In the genomic region with DNA sequence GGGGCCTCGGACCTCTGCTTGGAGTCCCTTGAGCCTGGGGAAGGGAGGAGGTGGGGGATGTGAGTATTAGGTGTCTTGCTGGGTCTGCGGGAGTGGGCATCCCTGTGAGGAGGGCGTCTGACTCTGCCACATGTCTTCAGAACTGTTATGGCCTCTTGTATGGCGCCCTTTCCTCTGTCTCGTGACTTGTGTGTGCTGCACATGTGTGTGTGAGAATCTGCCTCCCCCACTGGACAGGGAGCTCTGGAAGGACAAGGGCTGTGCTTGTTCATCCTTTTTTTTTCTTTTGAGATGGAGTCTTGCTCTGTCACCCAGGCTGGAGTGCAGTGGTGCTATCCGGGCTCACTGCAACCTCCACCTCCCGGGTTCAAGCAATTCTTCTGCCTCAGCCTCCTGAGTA, we compare ENCODE assay signal across 21 cellular contexts. TPM values are rescaled to one million over a fixed set of nuclear protein-coding genes. Genes with fewer than 3 reads are reported as not detected.
DNase-seq lines count a peak whose midpoint lies in the region; ATAC-seq, FAIRE-seq and TF ChIP-seq lines count a peak whose summit lies in the region.
"Had no signal": no experiment of that assay in that cellular context is flagged by ENCODE, and none has a peak within 500 bp of the region (broad histone marks: within the 10 kb centered on the region; RNA-seq: fewer than 3 reads in every experiment).

No MANE protein-coding gene starts in this region.

- peak; percentile 9 for DNase-seq in GM13977 (ENCODE audit: low spot score)
- DNase-seq in RWPE1 (ENCODE audit: low spot score): no peak
- peak; percentile 24 to 35 for DNase-seq in frontal cortex (ENCODE audit: low spot score in 2 of 2)
- DNase-seq in spleen: no peak
- DNase-seq in CD4-positive, alpha-beta memory T cell: no peak
- no peak for DNase-seq in smooth muscle cell (lab: John Stamatoyannopoulos, UW; ENCODE audit: unreplicated experiment)
- DNase-seq: COR-L47; EL; NCI-H1436; NCI-H2029; NCI-H2171 treated with DMSO at 0.1 percent for 48 hours; NCI-H446 treated with DMSO at 0.1 percent for 48 hours; NK-92 treated with Interleukin-12 subunit alpha and Interleukin-12 subunit beta, amount 100 ng/mL, for 24 hours; OCI-M1; RPMI8226; SJCRH30 had no signal

- in situ Hi-C loops in GM13977 (cut with MboI; ENCODE audit: low pct_unique_long_range_greater_than_20kb, low sequenced_read_pairs, unreplicated experiment): no loop called here

- H3K4me3 Mint-ChIP-seq in CD4-positive, alpha-beta memory T cell: no peak overlapping the region
- H3K4me3 Mint-ChIP-seq: CD14-positive monocyte had no signal

- H3K4me1 ChIP-seq in spleen (peaks cover 8 to 97% (median 66%) of the 10 kb centered on the region in 6 donors), smooth muscle cell (ENCODE audit: low read depth) (peaks cover 4% of the 10 kb centered on the region)
- H3K4me1 ChIP-seq in CD4-positive, alpha-beta memory T cell (ENCODE audit: insufficient read depth, low read length): no peaks in the 10 kb centered on the region
- H3K4me1 ChIP-seq: HAP-1 had no signal

- H3K36me3 Mint-ChIP-seq in CD4-positive, alpha-beta memory T cell: no peaks in the 10 kb centered on the region

- TF ChIP-seq POLR2A in spleen (IDR thresholded peaks at IDR 0.05): no peak

- no peaks in the 10 kb centered on the region for H3K9me3 ChIP-seq in spleen
- H3K9me3 ChIP-seq in CD4-positive, alpha-beta memory T cell (ENCODE audit: control insufficient read depth in 1 of 2, low read length in 2 of 2): no peaks in the 10 kb centered on the region
- H3K9me3 ChIP-seq in smooth muscle cell (replicated peaks; ENCODE audit: low read depth): no peaks in the 10 kb centered on the region
- H3K9me3 ChIP-seq: HAP-1, SJCRH30 had no signal

- H3K9ac ChIP-seq in smooth muscle cell (ENCODE audit: low read depth): no peak overlapping the region
- H3K9ac ChIP-seq: KMS-11 had no signal

- H3K4me3 ChIP-seq in spleen: no peak overlapping the region
- no peak overlapping the region for H3K4me3 ChIP-seq in CD4-positive, alpha-beta memory T cell (ENCODE audit: low read length in 2 of 2)
- no peak overlapping the region for H3K4me3 ChIP-seq in smooth muscle cell
- H3K4me3 ChIP-seq: HAP-1, SJCRH30 had no signal

- H3K27ac Mint-ChIP-seq in CD4-positive, alpha-beta memory T cell: no peak overlapping the region

- H3K36me3 ChIP-seq in spleen (peaks cover 0 to 74% (median 11%) of the 10 kb centered on the region in 6 donors), smooth muscle cell (ENCODE audit: low read depth) (no peaks in the 10 kb centered on the region)
- no peaks in the 10 kb centered on the region for H3K36me3 ChIP-seq in CD4-positive, alpha-beta memory T cell (ENCODE audit: insufficient read depth, low read length)
- H3K36me3 ChIP-seq: HAP-1 had no signal

- POLR2A ChIA-PET in RWPE1 (lab: Yijun Ruan, JAX; ENCODE audit: low non-redundant PET): no interaction called here
- POLR2A ChIA-PET in CD4-positive, alpha-beta memory T cell (lab: Charles Lee; ENCODE audit: partially characterized antibody): no interaction called here

- H3K27ac ChIP-seq in RWPE1 (peak overlapping the region; percentile 93), spleen (peak overlapping the region in 5 of 8 donors; percentile 31 to 84 (median 56)), smooth muscle cell (ENCODE audit: low read depth) (no peak overlapping the region)
- H3K27ac ChIP-seq in CD4-positive, alpha-beta memory T cell (ENCODE audit: low read depth, low read length): no peak overlapping the region
- H3K27ac ChIP-seq: KMS-11, SJCRH30 had no signal

- H3K27me3 Mint-ChIP-seq in CD4-positive, alpha-beta memory T cell: peaks cover 8 to 17% of the 10 kb centered on the region in 2 donors

- peaks cover 27% of the 10 kb centered on the region for H3K79me2 ChIP-seq in smooth muscle cell (ENCODE audit: low read depth)

- ATAC-seq in GM19452 (IDR thresholded peaks at IDR 0.05; ENCODE audit: unreplicated experiment): no peak
- no peak for ATAC-seq in HG03135 (IDR thresholded peaks at IDR 0.05; ENCODE audit: unreplicated experiment)

- H3F3A ChIP-seq in smooth muscle cell (ENCODE audit: low read depth): no peaks in the 10 kb centered on the region

- WGBS in spleen, 5 donors: 77 to 95% (median 83%) methylated on average over 7 of the region's 7 CpGs
- WGBS in smooth muscle cell (ENCODE audit: low lambda C conversion rate): 94% methylated on average over 7 of the region's 7 CpGs

- H4K20me1 ChIP-seq in smooth muscle cell (ENCODE audit: low read depth): peaks cover 53% of the 10 kb centered on the region

- no peak for FAIRE-seq in frontal cortex (lab: Jason Lieb, UNC)

- no peak overlapping the region for H2AFZ ChIP-seq in smooth muscle cell (ENCODE audit: low read depth)

- CTCF ChIA-PET in RWPE1 (lab: Yijun Ruan, JAX): interaction anchor here (1.6 kb wide), 1 partner anchor 18 kb away, joined by 4 read pairs; no protein-coding TSS in a partner anchor
- CTCF ChIA-PET in CD4-positive, alpha-beta memory T cell (lab: Charles Lee; ENCODE audit: partially characterized antibody): no interaction called here

- H3K27me3 ChIP-seq in spleen (replicated peaks in 1 of 7): peaks cover 0 to 1% (median 0%) of the 10 kb centered on the region in 7 donors
- no peaks in the 10 kb centered on the region for H3K27me3 ChIP-seq in CD4-positive, alpha-beta memory T cell (ENCODE audit: insufficient read depth, low read length)
- H3K27me3 ChIP-seq in smooth muscle cell (ENCODE audit: low read depth): no peaks in the 10 kb centered on the region
- H3K27me3 ChIP-seq: SJCRH30 had no signal

- TF ChIP-seq CTCF in GM13977 (IDR thresholded peaks at IDR 0.05; ENCODE audit: extremely low read depth, insufficient read depth, missing control alignments) (no peak), RWPE1 (conservative IDR thresholded peaks at IDR 0.05; ENCODE audit: low read depth) (no peak), spleen (IDR thresholded peaks at IDR 0.05 in 8 of 11, conservative IDR thresholded peaks at IDR 0.05 in 3 of 11) (no peak), smooth muscle cell (IDR thresholded peaks at IDR 0.05; ENCODE audit: borderline replicate concordance, insufficient read depth, poor library complexity, severe bottlenecking) (no peak)

- H3K9me3 Mint-ChIP-seq in CD4-positive, alpha-beta memory T cell: peaks cover 0 to 2% (median 0%) of the 10 kb centered on the region in 8 donors
- H3K9me3 Mint-ChIP-seq: CD14-positive monocyte had no signal

- no peak overlapping the region for H3K4me2 ChIP-seq in smooth muscle cell
- H3K4me2 ChIP-seq: KMS-11 had no signal

- H3K4me1 Mint-ChIP-seq in CD4-positive, alpha-beta memory T cell: no peaks in the 10 kb centered on the region
- H3K4me1 Mint-ChIP-seq: CD14-positive monocyte had no signal

- intact Hi-C loops in spleen (cut with DNase I; ENCODE audit: low total_unique reads): no loop called here
- intact Hi-C loops in CD4-positive, alpha-beta memory T cell (cut with micrococcal nuclease): no loop called here

RNA-seq across cellular contexts. Expression of gene ARHGAP23, which starts 33.4 kb away (rescaled TPM):
- total RNA-seq in frontal cortex (31.4 TPM), spleen (100 to 1,000 TPM in 4 of 7 donors, 10 to 100 TPM in 3; 60.5 to 250 (median 109) TPM), smooth muscle cell (18.1 and 34.0 TPM in 2 replicates)
- polyA plus RNA-seq in spleen (10 to 100 TPM in 1 of 3 donors, 1 to 10 TPM in 2; 7.5 to 35.4 (median 9.0) TPM), smooth muscle cell (24.9 and 30.0 TPM in 2 replicates)
- total RNA-seq in CD4-positive, alpha-beta memory T cell: not detected
- polyA plus RNA-seq in CD4-positive, alpha-beta memory T cell: under 1 TPM; 0.04 to 0.23 TPM

Comparison
In these comparisons a context has a peak if more than half of its experiments do, and no peak if none do; other contexts are left out.
1. DNase-seq: peak in GM13977 (single experiment) and frontal cortex (2 of 2); none in RWPE1 (single experiment), spleen (single experiment), CD4-positive, alpha-beta memory T cell (0 of 5) and smooth muscle cell (single experiment).
2. H3K27ac ChIP-seq: peak in RWPE1 (single experiment) and spleen (5 of 8); none in CD4-positive, alpha-beta memory T cell (single experiment) and smooth muscle cell (single experiment).
3. RNA of gene ARHGAP23, which starts 33.4 kb away (total RNA-seq): 60.5 to 250 TPM in spleen, 18.1 to 34.0 TPM in smooth muscle cell and 31.4 TPM in frontal cortex (single experiment); not detected in CD4-positive, alpha-beta memory T cell; every median in the first group is over 10 times any median in the second.